Comparison of ENCODE assay signal across 10 cellular contexts in genomic region chr14:101780887-101781239, GRCh38. TPM values are rescaled to one million over a fixed set of nuclear protein-coding genes. Genes with fewer than 3 reads are reported as not detected.
DNase-seq lines count a peak whose midpoint lies in the region; ATAC-seq and FAIRE-seq lines count a peak whose summit lies in the region.
"Had no signal": no experiment of that assay in that cellular context is flagged by ENCODE, and none has a peak within 500 bp of the region (broad histone marks: within the 10 kb centered on the region; RNA-seq: fewer than 3 reads in every experiment).

No MANE protein-coding gene starts in this region.

- peak; percentile 37 for ATAC-seq in activated CD8-positive, alpha-beta T cell treated with anti-CD3 and anti-CD28 coated beads, Interleukin-2, amount 10 ng/mL, durations not matched to agents 7 days and 5 days
- ATAC-seq in sciatic nerve = peak; percentile 48

- peaks cover 34% of the 10 kb centered on the region for H3K27me3 ChIP-seq in iPS-15b (ENCODE audit: control insufficient read depth, insufficient read depth, low read length)

- H3K9ac ChIP-seq in iPS-15b (ENCODE audit: low read depth, low read length) = peak overlapping the region; percentile 24

- H3K9me3 ChIP-seq in iPS-15b (ENCODE audit: control insufficient read depth, insufficient read depth, low read length) = no peaks in the 10 kb centered on the region

- peak; percentile 56 for DNase-seq in ELF-1 (ENCODE audit: low read depth, low spot score)
- no peak for DNase-seq in activated CD8-positive, alpha-beta T cell treated with anti-CD3 and anti-CD28 coated beads, Interleukin-2, amount 10 ng/mL, durations not matched to agents 7 days and 5 days
- DNase-seq in sciatic nerve (ENCODE audit: low spot score) = no peak
- DNase-seq in NCI-H2029 (lab: John Stamatoyannopoulos, UW) = no peak
- DNase-seq in NCI-H526 treated with DMSO at 0.1 percent for 48 hours (lab: John Stamatoyannopoulos, UW) = no peak
- no peak for DNase-seq in middle frontal gyrus (ENCODE audit: extremely low spot score, low spot score)
- DNase-seq in HTR-8/SVneo (ENCODE audit: insufficient read length, low spot score) = no peak

- intact Hi-C loops in sciatic nerve (cut with DNase I) = no loop called here

- POLR2A ChIA-PET in activated CD8-positive, alpha-beta T cell treated with anti-CD3 and anti-CD28 coated beads, Interleukin-2, amount 10 ng/mL, durations not matched to agents 7 days and 5 days (lab: Charles Lee) = interaction anchor here (1.8 kb wide), 1 partner anchor 30 kb away, joined by 12 read pairs; no protein-coding TSS in a partner anchor

- H3K9me3 Mint-ChIP-seq in activated CD8-positive, alpha-beta T cell treated with anti-CD3 and anti-CD28 coated beads, Interleukin-2, amount 10 ng/mL, durations not matched to agents 7 days and 5 days (ENCODE audit: insufficient read depth) = no peaks in the 10 kb centered on the region

- peak overlapping the region; percentile 77 for H3K4me3 ChIP-seq in iPS-15b (ENCODE audit: low read depth, low read length)

- no peaks in the 10 kb centered on the region for H3K4me1 Mint-ChIP-seq in activated CD8-positive, alpha-beta T cell treated with anti-CD3 and anti-CD28 coated beads, Interleukin-2, amount 10 ng/mL, durations not matched to agents 7 days and 5 days (ENCODE audit: low read depth)

- CTCF ChIA-PET in activated CD8-positive, alpha-beta T cell treated with anti-CD3 and anti-CD28 coated beads, Interleukin-2, amount 10 ng/mL, durations not matched to agents 7 days and 5 days (lab: Charles Lee) = interaction anchor here (0.9 to 1.1 kb wide), 2 partner anchors 9 to 42 kb away, joined by 4 to 5 read pairs; no protein-coding TSS in a partner anchor

- peaks cover 7% of the 10 kb centered on the region for H3K4me1 ChIP-seq in iPS-15b (ENCODE audit: control insufficient read depth, insufficient read depth, low read length)

- H3K4me3 Mint-ChIP-seq in activated CD8-positive, alpha-beta T cell treated with anti-CD3 and anti-CD28 coated beads, Interleukin-2, amount 10 ng/mL, durations not matched to agents 7 days and 5 days = no peak overlapping the region

- FAIRE-seq in HTR-8/SVneo (lab: Jason Lieb, UNC) = no peak
- FAIRE-seq: frontal cortex, GM12892 had no signal

- no peaks in the 10 kb centered on the region for H3K36me3 ChIP-seq in iPS-15b (ENCODE audit: control insufficient read depth, insufficient read depth, low read length)

- no peaks in the 10 kb centered on the region for H3K36me3 Mint-ChIP-seq in activated CD8-positive, alpha-beta T cell treated with anti-CD3 and anti-CD28 coated beads, Interleukin-2, amount 10 ng/mL, durations not matched to agents 7 days and 5 days (ENCODE audit: low read depth)

- H3K27me3 Mint-ChIP-seq in activated CD8-positive, alpha-beta T cell treated with anti-CD3 and anti-CD28 coated beads, Interleukin-2, amount 10 ng/mL, durations not matched to agents 7 days and 5 days (ENCODE audit: low read depth) = peaks cover 20% of the 10 kb centered on the region

- H3K27ac Mint-ChIP-seq in activated CD8-positive, alpha-beta T cell treated with anti-CD3 and anti-CD28 coated beads, Interleukin-2, amount 10 ng/mL, durations not matched to agents 7 days and 5 days = no peak overlapping the region

RNA-seq across cellular contexts. Expression of gene PPP2R5C, which starts 19.4 kb away (rescaled TPM):
- total RNA-seq in activated CD8-positive, alpha-beta T cell treated with anti-CD3 and anti-CD28 coated beads, Interleukin-2, amount 10 ng/mL, durations not matched to agents 7 days and 5 days = 100 to 1,000 TPM; 218 to 223 TPM
- 144 TPM for total RNA-seq in sciatic nerve
